Comparison of ENCODE assay signal across 8 cellular contexts in genomic region chr9:107484117-107484723, GRCh38. TPM values are rescaled to one million over a fixed set of nuclear protein-coding genes. Genes with fewer than 3 reads are reported as not detected.
A peak's percentile ranks its signal among the peaks of the same experiment; 100 is the strongest.
DNase-seq lines count a peak whose midpoint lies in the region; ATAC-seq and TF ChIP-seq lines count a peak whose summit lies in the region.

No MANE protein-coding gene starts in this region.

- peaks cover 29% of the 10 kb centered on the region for H3K27me3 ChIP-seq in A673 (replicated peaks; ENCODE audit: insufficient read depth, low read depth, low read length, poor library complexity)
- peaks cover 0 to 18% (median 0%) of the 10 kb centered on the region in 4 donors for H3K27me3 ChIP-seq in esophagus squamous epithelium
- H3K27me3 ChIP-seq in neural progenitor cell: peaks cover 38% of the 10 kb centered on the region

- H3K4me2 ChIP-seq in neural progenitor cell: no peak overlapping the region

- no TSS peak for BruUV-seq in A673 (replicated peaks; lab: Mats Ljungman, UMichigan)

- no peak overlapping the region for H3K27ac Mint-ChIP-seq in neural progenitor cell

- POLR2A ChIA-PET in A673 (lab: Charles Lee; ENCODE audit: low non-redundant PET): no interaction called here

- no peaks in the 10 kb centered on the region for H3K4me1 Mint-ChIP-seq in neural progenitor cell

- no peak overlapping the region for H2AFZ ChIP-seq in neural progenitor cell (replicated peaks)

- H3K79me2 ChIP-seq in neural progenitor cell (ENCODE audit: low read depth): no peaks in the 10 kb centered on the region

- peaks cover 27% of the 10 kb centered on the region for H3K27me3 Mint-ChIP-seq in neural progenitor cell (ENCODE audit: insufficient read depth, low read depth)

- CTCF ChIA-PET in A673 (lab: Charles Lee): interaction anchor here (0.6 kb wide), 2 partner anchors 59 to 1050 kb away, joined by 3 read pairs; no protein-coding TSS in a partner anchor

- H3K36me3 Mint-ChIP-seq in neural progenitor cell: no peaks in the 10 kb centered on the region

- intact Hi-C loops in A673 (cut with micrococcal nuclease; ENCODE audit: unreplicated experiment) (loop anchor here (1.0 to 5.0 kb wide), 2 partner anchors 788 to 1083 kb away; no protein-coding TSS in a partner anchor), esophagus squamous epithelium (cut with DNase I) (loop anchor here (10.0 kb wide), 1 partner anchor 791 kb away; no protein-coding TSS in a partner anchor)

- ATAC-seq in GM18511 (IDR thresholded peaks at IDR 0.05; ENCODE audit: unreplicated experiment): peak; percentile 46

- H3K9me3 Mint-ChIP-seq in neural progenitor cell: no peaks in the 10 kb centered on the region

- 27 to 29% methylated on average over 4 of the region's 4 CpGs for WGBS in esophagus squamous epithelium, 2 donors

- H4K20me1 ChIP-seq in neural progenitor cell (ENCODE audit: low read depth): peaks cover 7% of the 10 kb centered on the region

- no peak overlapping the region for H3K4me3 Mint-ChIP-seq in neural progenitor cell

- H3K4me1 ChIP-seq in A673 (ENCODE audit: insufficient read depth, low read length, poor library complexity, severe bottlenecking): peaks cover 13% of the 10 kb centered on the region
- H3K4me1 ChIP-seq in esophagus squamous epithelium: peaks cover 6 to 81% (median 11%) of the 10 kb centered on the region in 3 donors
- H3K4me1 ChIP-seq in neural progenitor cell: peaks cover 5% of the 10 kb centered on the region

- TF ChIP-seq CTCF in A673 (conservative IDR thresholded peaks at IDR 0.05; ENCODE audit: low read depth, low read length): peak; percentile 59
- peak in 5 of 6 experiments; percentile 32 to 66 (median 54) for TF ChIP-seq CTCF in esophagus squamous epithelium (IDR thresholded peaks at IDR 0.05)
- peak; percentile 77 for TF ChIP-seq CTCF in neural progenitor cell (IDR thresholded peaks at IDR 0.05)

- H3F3A ChIP-seq in neural progenitor cell (ENCODE audit: low read depth): peaks cover 8% of the 10 kb centered on the region

- peak; percentile 67 for DNase-seq in A673 (ENCODE audit: low spot score)
- DNase-seq in Kasumi-1 (lab: John Stamatoyannopoulos, UW): peak; percentile 84 to 90
- DNase-seq in RKO (ENCODE audit: low spot score): peak; percentile 89
- no peak for DNase-seq in esophagus squamous epithelium (lab: John Stamatoyannopoulos, UW)
- DNase-seq in neural progenitor cell (ENCODE audit: low spot score): peak; percentile 79
- DNase-seq in T-helper 9 cell: no peak
- DNase-seq in activated CD8-positive, alpha-beta memory T cell treated with anti-CD3 and anti-CD28 coated beads, Interleukin-2, amount 50 U/mL, for 48 hours: no peak

- H3K9ac ChIP-seq in neural progenitor cell: no peak overlapping the region

- H3K27ac ChIP-seq in A673 (ENCODE audit: low read depth, low read length, poor library complexity, severe bottlenecking) (no peak overlapping the region), esophagus squamous epithelium (peak overlapping the region in 3 of 4 donors; percentile 98 to 99 (median 98)), neural progenitor cell (no peak overlapping the region)

- H3K4me3 ChIP-seq in A673 (ENCODE audit: low read depth, low read length, poor library complexity, severe bottlenecking): no peak overlapping the region
- H3K4me3 ChIP-seq in esophagus squamous epithelium: peak overlapping the region in 3 of 4 donors; percentile 78 to 98 (median 89)
- H3K4me3 ChIP-seq in neural progenitor cell: no peak overlapping the region

- H3K36me3 ChIP-seq in A673 (ENCODE audit: insufficient read depth, low read length, poor library complexity, severe bottlenecking) (no peaks in the 10 kb centered on the region), esophagus squamous epithelium (peaks cover 0 to 49% (median 24%) of the 10 kb centered on the region in 3 donors), neural progenitor cell (no peaks in the 10 kb centered on the region)

- no peak for TF ChIP-seq POLR2A in esophagus squamous epithelium (IDR thresholded peaks at IDR 0.05)

- H3K9me3 ChIP-seq in A673 (ENCODE audit: low read depth, low read length, poor library complexity, severe bottlenecking) (no peaks in the 10 kb centered on the region), esophagus squamous epithelium (no peaks in the 10 kb centered on the region), neural progenitor cell (ENCODE audit: low read depth) (no peaks in the 10 kb centered on the region)

RNA-seq across cellular contexts. Expression of gene KLF4, which starts 5.3 kb away (rescaled TPM):
- 0.28 and 0.49 TPM in 2 replicates for total RNA-seq in A673 (2021)
- 100 to 1,000 TPM in 2 of 4 donors, 10 to 100 TPM in 2; 72.0 to 157 (median 106) TPM for total RNA-seq in esophagus squamous epithelium
- 0.51 and 2.1 TPM in 2 replicates for total RNA-seq in neural progenitor cell (ENCODE audit: low replicate concordance)

Comparison
In these comparisons a context has a peak if more than half of its experiments do, and no peak if none do; other contexts are left out.
1. DNase-seq: peak in A673 (single experiment), Kasumi-1 (2 of 2), RKO (single experiment) and neural progenitor cell (single experiment); none in esophagus squamous epithelium (single experiment), T-helper 9 cell (single experiment) and activated CD8-positive, alpha-beta memory T cell treated with anti-CD3 and anti-CD28 coated beads, Interleukin-2, amount 50 U/mL, for 48 hours (single experiment).
2. H3K27ac ChIP-seq: peak in esophagus squamous epithelium (3 of 4); none in A673 (single experiment) and neural progenitor cell (single experiment).
3. H3K4me3 ChIP-seq: peak in esophagus squamous epithelium (3 of 4); none in A673 (single experiment) and neural progenitor cell (single experiment).
4. RNA of gene KLF4, which starts 5.3 kb away (total RNA-seq): 72.0 to 157 TPM in esophagus squamous epithelium; 0.51 to 2.1 TPM in neural progenitor cell and 0.28 to 0.49 TPM in A673; every median in the first group is over 10 times any median in the second.
5. Peak in every context shown above with its lines, with median percentiles within 50 percentile points of each other: CTCF ChIP-seq.